In the genomic region with DNA sequence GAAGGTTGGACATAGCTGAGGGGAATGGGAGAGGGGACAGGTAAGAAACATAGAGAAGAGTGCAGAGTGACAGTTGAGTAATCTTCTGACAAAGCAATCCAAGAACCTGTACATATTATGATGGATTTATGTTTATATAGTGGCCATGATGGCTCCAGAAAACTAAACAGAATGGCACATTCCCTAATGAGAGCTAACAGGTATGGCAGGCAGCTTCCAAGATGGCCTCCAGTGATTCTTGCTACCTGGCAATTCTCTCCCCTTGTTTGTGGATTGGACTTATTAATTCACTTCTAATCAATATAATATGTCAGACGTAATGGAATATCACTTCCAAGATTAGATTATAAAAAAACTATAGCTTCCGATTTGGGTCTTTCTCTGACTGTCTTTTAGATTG, we compare ENCODE assay signal across 25 cellular contexts.
"Had no signal": no experiment of that assay in that cellular context is flagged by ENCODE, and none has a peak within 500 bp of the region (broad histone marks: within the 10 kb centered on the region; RNA-seq: fewer than 3 reads in every experiment).

No MANE protein-coding gene starts in this region.

- H3K9ac ChIP-seq: SK-N-SH had no signal

- DNase-seq: KBM-7, MV-4-11, NCI-H1048, NCI-H1105, NCI-H1417, NCI-H1436 treated with DMSO at 0.1 percent for 48 hours, NCI-H1694, NCI-H187 treated with DMSO at 0.1 percent for 48 hours, NCI-H2029 treated with DMSO at 0.1 percent for 48 hours, NCI-H2171 treated with DMSO at 0.1 percent for 48 hours, NCI-H226, NCI-H446, NCI-H510A, NCI-H524 treated with DMSO at 0.1 percent for 48 hours, NCI-H69, NCI-H774, Right ventricle myocardium superior, RPMI8226, SIG-M5, SK-N-SH, SW 1271, T-helper 1 cell had no signal

- H3K4me2 ChIP-seq: SK-N-SH had no signal

- H3K27ac Mint-ChIP-seq: IgD-negative memory B cell had no signal

- H3K4me1 Mint-ChIP-seq: IgD-negative memory B cell had no signal

- H3K9me3 Mint-ChIP-seq: IgD-negative memory B cell had no signal

- H3K27ac ChIP-seq: HL-60 had no signal

- H3K27me3 Mint-ChIP-seq: IgD-negative memory B cell had no signal

- H3K36me3 Mint-ChIP-seq: IgD-negative memory B cell had no signal

- FAIRE-seq: RCC 7860 had no signal

- H3K4me3 Mint-ChIP-seq: IgD-negative memory B cell had no signal

- H3K9me3 ChIP-seq: SK-N-SH had no signal
